In genomic region chr4:128440923-128441322, GRCh38 we compare ENCODE assay signal across 11 cellular contexts.
"Had no signal": no experiment of that assay in that cellular context is flagged by ENCODE, and none has a peak within 500 bp of the region (broad histone marks: within the 10 kb centered on the region; RNA-seq: fewer than 3 reads in every experiment).

No MANE protein-coding gene starts in this region.

- H3K27ac ChIP-seq: GM23248 had no signal

- H3K4me3 ChIP-seq: GM23248, GM23338, HAP-1 had no signal

- H3K9me3 ChIP-seq: HAP-1 had no signal

- FAIRE-seq: H1, H54 had no signal

- H3K4me2 ChIP-seq: GM23338 had no signal

- H3K9ac ChIP-seq: GM23248 had no signal

- H3K4me1 ChIP-seq: HAP-1 had no signal

- H2AFZ ChIP-seq: GM23248, GM23338 had no signal

- ATAC-seq: GM23338, HCT116 had no signal

- DNase-seq: GM23248, GOT3, H7, H9, HCEC 1CT, HFFc6 had no signal

- H3K36me3 ChIP-seq: HAP-1 had no signal
